8 cellular contexts compared by ENCODE assay signal in genomic region chr12:56222531-56222895, GRCh38. TPM values are rescaled to one million over a fixed set of nuclear protein-coding genes. Genes with fewer than 3 reads are reported as not detected.
A peak's percentile ranks its signal among the peaks of the same experiment; 100 is the strongest.
DNase-seq lines count a peak whose midpoint lies in the region; ATAC-seq and FAIRE-seq lines count a peak whose summit lies in the region.

No MANE protein-coding gene starts in this region.

- H3K4me2 ChIP-seq in BLaER1 (peak overlapping the region; percentile 97), Karpas-422 (ENCODE audit: low read depth, low read length, poor library complexity, severe bottlenecking) (peak overlapping the region; percentile 95)

- peak overlapping the region; percentile 91 for H3K9ac ChIP-seq in BLaER1
- H3K9ac ChIP-seq in Karpas-422 (ENCODE audit: low read length), result peak overlapping the region; percentile 86

- no peak for FAIRE-seq in RCC 7860 (lab: Jason Lieb, UNC)

- H3K36me3 ChIP-seq in BLaER1 (peaks cover 18% of the 10 kb centered on the region), Karpas-422 (ENCODE audit: insufficient read depth, low read length) (0 out of 2 replicates have a peak, but pooled peaks cover 3% of the 10 kb centered on the region)

- H3K4me3 Mint-ChIP-seq in natural killer cell treated with Interleukin-12 subunit alpha and Interleukin-12 subunit beta and Interleukin-15 and Interleukin-18, amount 100 ng/mL, for 72 hours, result peak overlapping the region; percentile 99

- no peaks in the 10 kb centered on the region for H3K9me3 Mint-ChIP-seq in natural killer cell treated with Interleukin-12 subunit alpha and Interleukin-12 subunit beta and Interleukin-15 and Interleukin-18, amount 100 ng/mL, for 72 hours

- H3K4me3 ChIP-seq in BLaER1 (peak overlapping the region; percentile 83), Karpas-422 (ENCODE audit: low read length) (peak overlapping the region; percentile 91)

- H3K27ac Mint-ChIP-seq in natural killer cell treated with Interleukin-12 subunit alpha and Interleukin-12 subunit beta and Interleukin-15 and Interleukin-18, amount 100 ng/mL, for 72 hours, result peak overlapping the region; percentile 98 to 100

- peaks cover 53% of the 10 kb centered on the region for H3K4me1 ChIP-seq in BLaER1
- H3K4me1 ChIP-seq in Karpas-422 (ENCODE audit: low read length), result peaks cover 37% of the 10 kb centered on the region

- no peaks in the 10 kb centered on the region for H3K27me3 Mint-ChIP-seq in natural killer cell treated with Interleukin-12 subunit alpha and Interleukin-12 subunit beta and Interleukin-15 and Interleukin-18, amount 100 ng/mL, for 72 hours

- no peaks in the 10 kb centered on the region for H3K36me3 Mint-ChIP-seq in natural killer cell treated with Interleukin-12 subunit alpha and Interleukin-12 subunit beta and Interleukin-15 and Interleukin-18, amount 100 ng/mL, for 72 hours

- H4K20me1 ChIP-seq in BLaER1, result peaks cover 19% of the 10 kb centered on the region; the same call in 1 of the 2 replicates
- H4K20me1 ChIP-seq in Karpas-422 (ENCODE audit: insufficient read depth, low read depth, low read length), result no peaks in the 10 kb centered on the region

- no peaks in the 10 kb centered on the region for H3K9me2 ChIP-seq in Karpas-422 (replicated peaks; ENCODE audit: insufficient read depth, low read length)

- H3K79me2 ChIP-seq in Karpas-422 (ENCODE audit: low read length), result peaks cover 46% of the 10 kb centered on the region

- H3K27ac ChIP-seq in BLaER1 (peak overlapping the region; percentile 92), Karpas-422 (ENCODE audit: low read length) (peak overlapping the region; percentile 86), cingulate gyrus (ENCODE audit: low read depth, low read length) (peak overlapping the region; percentile 99)

- H3K4me1 Mint-ChIP-seq in natural killer cell treated with Interleukin-12 subunit alpha and Interleukin-12 subunit beta and Interleukin-15 and Interleukin-18, amount 100 ng/mL, for 72 hours (ENCODE audit: low read depth in 2 of 2), result peaks cover 35 to 48% of the 10 kb centered on the region in 2 donors

- ATAC-seq in natural killer cell treated with Interleukin-12 subunit alpha and Interleukin-12 subunit beta and Interleukin-15 and Interleukin-18, amount 100 ng/mL, for 72 hours, result no peak
- no peak for ATAC-seq in GM19452 (IDR thresholded peaks at IDR 0.05; ENCODE audit: unreplicated experiment)

- no peak overlapping the region for H2AFZ ChIP-seq in Karpas-422 (ENCODE audit: low read length)

- H3K27me3 ChIP-seq in BLaER1, result no peaks in the 10 kb centered on the region
- no peaks in the 10 kb centered on the region for H3K27me3 ChIP-seq in Karpas-422 (ENCODE audit: low read length)

- DNase-seq in Karpas-422 (no peak), RCC 7860 (ENCODE audit: low spot score) (no peak), NCI-H345 (lab: John Stamatoyannopoulos, UW) (no peak), OCI-M2 (lab: John Stamatoyannopoulos, UW; ENCODE audit: unreplicated experiment) (no peak)
- no peak for DNase-seq in natural killer cell treated with Interleukin-12 subunit alpha and Interleukin-12 subunit beta and Interleukin-15 and Interleukin-18, amount 100 ng/mL, for 72 hours (ENCODE audit: low spot score)

- no peaks in the 10 kb centered on the region for H3K9me3 ChIP-seq in BLaER1
- H3K9me3 ChIP-seq in Karpas-422 (ENCODE audit: low read length), result no peaks in the 10 kb centered on the region

RNA-seq across cellular contexts. Expression of gene RNF41, which starts 0.8 kb away (rescaled TPM):
- 52.0 and 63.6 TPM in 2 replicates for total RNA-seq in Karpas-422 (2014; rRNA removed; shearing (Covaris generic); ENCODE audit: low replicate concordance)
- total RNA-seq in natural killer cell treated with Interleukin-12 subunit alpha and Interleukin-12 subunit beta and Interleukin-15 and Interleukin-18, amount 100 ng/mL, for 72 hours, result 10 to 100 TPM; 34.1 to 48.8 TPM

RNA-seq across cellular contexts. Expression of gene NABP2, which starts 1.6 kb away (rescaled TPM):
- 45.6 and 54.2 TPM in 2 replicates for total RNA-seq in Karpas-422 (2014; rRNA removed; shearing (Covaris generic); ENCODE audit: low replicate concordance)
- total RNA-seq in natural killer cell treated with Interleukin-12 subunit alpha and Interleukin-12 subunit beta and Interleukin-15 and Interleukin-18, amount 100 ng/mL, for 72 hours, result 10 to 100 TPM; 66.3 to 81.6 TPM

RNA-seq across cellular contexts. Expression of gene SLC39A5, which starts 7.3 kb away (rescaled TPM):
- total RNA-seq in Karpas-422 (2014; rRNA removed; shearing (Covaris generic); ENCODE audit: low replicate concordance), result 0.61 TPM in 1 of 2 replicates, not detected in the other
- 1 to 10 TPM in 1 of 2 donors, under 1 TPM in 1; 0.50 to 1.4 TPM for total RNA-seq in natural killer cell treated with Interleukin-12 subunit alpha and Interleukin-12 subunit beta and Interleukin-15 and Interleukin-18, amount 100 ng/mL, for 72 hours

RNA-seq across cellular contexts. Expression of gene SMARCC2, which starts 33.2 kb away (rescaled TPM):
- 26.2 and 42.2 TPM in 2 replicates for total RNA-seq in Karpas-422 (2014; rRNA removed; shearing (Covaris generic); ENCODE audit: low replicate concordance)
- 100 to 1,000 TPM; 102 to 166 TPM for total RNA-seq in natural killer cell treated with Interleukin-12 subunit alpha and Interleukin-12 subunit beta and Interleukin-15 and Interleukin-18, amount 100 ng/mL, for 72 hours

RNA-seq across cellular contexts. Expression of gene ANKRD52, which starts 35.7 kb away (rescaled TPM):
- 14.3 and 18.2 TPM in 2 replicates for total RNA-seq in Karpas-422 (2014; rRNA removed; shearing (Covaris generic); ENCODE audit: low replicate concordance)
- total RNA-seq in natural killer cell treated with Interleukin-12 subunit alpha and Interleukin-12 subunit beta and Interleukin-15 and Interleukin-18, amount 100 ng/mL, for 72 hours, result 10 to 100 TPM; 59.3 to 99.3 TPM
